Comparison of ENCODE assay signal across 8 cellular contexts in genomic region chr17:7650509-7651096, GRCh38. TPM values are rescaled to one million over a fixed set of nuclear protein-coding genes. Genes with fewer than 3 reads are reported as not detected.
DNase-seq lines count a peak whose midpoint lies in the region; ATAC-seq and TF ChIP-seq lines count a peak whose summit lies in the region.

Gene ATP1B2, plus strand, starts transcription at chr17:7650926. Its CDS starts 593 bp downstream, at chr17:7651519.

- no peaks in the 10 kb centered on the region for H3K36me3 Mint-ChIP-seq in activated CD4-positive, alpha-beta T cell treated with anti-CD3 and anti-CD28 coated beads, Interleukin-2, amount 10 ng/mL, durations not matched to agents 24 days and 14 days (ENCODE audit: low read depth)
- no peaks in the 10 kb centered on the region for H3K36me3 Mint-ChIP-seq in chondrocyte (ENCODE audit: low read depth)

- peak within 1 kb of the TSS; percentile 23 for H3K27ac Mint-ChIP-seq in activated CD4-positive, alpha-beta T cell treated with anti-CD3 and anti-CD28 coated beads, Interleukin-2, amount 10 ng/mL, durations not matched to agents 24 days and 14 days
- no peak within 1 kb of the TSS for H3K27ac Mint-ChIP-seq in chondrocyte (ENCODE audit: unreplicated experiment)

- POLR2A ChIA-PET in GM10248 (lab: Yijun Ruan, JAX), result interaction anchor here (0.6 to 1.4 kb wide), 17 partner anchors 8 to 647 kb away, joined by 3 to 18 read pairs (median 4); partner anchors contain the start of genes SAT2 and TP53

- peak; percentile 83 for DNase-seq in GM10248 (ENCODE audit: extremely low spot score)
- peak; percentile 70 for DNase-seq in NCI-H1694 (lab: John Stamatoyannopoulos, UW)
- peak; percentile 92 for DNase-seq in activated CD4-positive, alpha-beta T cell treated with anti-CD3 and anti-CD28 coated beads, Interleukin-2, amount 10 ng/mL, durations not matched to agents 24 days and 14 days
- no peak for DNase-seq in chondrocyte (ENCODE audit: low spot score)
- peak; percentile 71 to 85 for DNase-seq in left lung
- peak; percentile 73 to 75 for DNase-seq in stimulated activated CD4-positive, alpha-beta T cell treated with anti-CD3 and anti-CD28 coated beads, Interleukin-2, amount 100 ng/mL, for 24 hours

- no peaks in the 10 kb centered on the region for H3K36me3 ChIP-seq in left lung

- peaks cover 16 to 20% of the 10 kb centered on the region in 2 donors for H3K4me1 ChIP-seq in left lung

- peaks cover 15 to 69% of the 10 kb centered on the region in 2 donors for H3K27me3 ChIP-seq in left lung

- peak within 1 kb of the TSS; percentile 24 to 37 for H3K4me3 ChIP-seq in left lung

- TF ChIP-seq CTCF in GM10248 (IDR thresholded peaks at IDR 0.05; ENCODE audit: control extremely low read depth, extremely low read depth, low read depth, missing control alignments), result no peak
- no peak for TF ChIP-seq CTCF in chondrocyte (IDR thresholded peaks at IDR 0.05)
- no peak for TF ChIP-seq CTCF in left lung (IDR thresholded peaks at IDR 0.05)

- intact Hi-C loops in activated CD4-positive, alpha-beta T cell treated with anti-CD3 and anti-CD28 coated beads, Interleukin-2, amount 10 ng/mL, durations not matched to agents 24 days and 14 days (cut with micrococcal nuclease), result loop anchor here (1.0 to 5.0 kb wide), 2 partner anchors 33 to 36 kb away; no protein-coding TSS in a partner anchor
- intact Hi-C loops in left lung (cut with DNase I), result no loop called here

- CTCF ChIA-PET in GM10248 (lab: Yijun Ruan, JAX), result interaction anchor here (0.8 to 3.0 kb wide), 5 partner anchors 9 to 90 kb away, joined by 3 to 25 read pairs (median 4); partner anchors contain the start of genes SENP3, TP53 and WRAP53

- no peaks in the 10 kb centered on the region for H3K9me3 Mint-ChIP-seq in activated CD4-positive, alpha-beta T cell treated with anti-CD3 and anti-CD28 coated beads, Interleukin-2, amount 10 ng/mL, durations not matched to agents 24 days and 14 days
- no peaks in the 10 kb centered on the region for H3K9me3 Mint-ChIP-seq in chondrocyte (ENCODE audit: low read depth)

- H3K27ac ChIP-seq in left lung, result no peak within 1 kb of the TSS

- H3K9me3 ChIP-seq in left lung, result no peaks in the 10 kb centered on the region

- ATAC-seq in left lung (peak; percentile 85), GM19455 (IDR thresholded peaks at IDR 0.05; ENCODE audit: unreplicated experiment) (no peak), HG03196 (IDR thresholded peaks at IDR 0.05; ENCODE audit: unreplicated experiment) (no peak)

- H3K27me3 Mint-ChIP-seq in activated CD4-positive, alpha-beta T cell treated with anti-CD3 and anti-CD28 coated beads, Interleukin-2, amount 10 ng/mL, durations not matched to agents 24 days and 14 days, result peaks cover 57% of the 10 kb centered on the region
- H3K27me3 Mint-ChIP-seq in chondrocyte (ENCODE audit: low read depth), result peaks cover 15% of the 10 kb centered on the region

- peak within 1 kb of the TSS; percentile 82 for H3K4me3 Mint-ChIP-seq in activated CD4-positive, alpha-beta T cell treated with anti-CD3 and anti-CD28 coated beads, Interleukin-2, amount 10 ng/mL, durations not matched to agents 24 days and 14 days
- peak within 1 kb of the TSS; percentile 69 for H3K4me3 Mint-ChIP-seq in chondrocyte (ENCODE audit: unreplicated experiment)

- H3K4me1 Mint-ChIP-seq in activated CD4-positive, alpha-beta T cell treated with anti-CD3 and anti-CD28 coated beads, Interleukin-2, amount 10 ng/mL, durations not matched to agents 24 days and 14 days, result peaks cover 15% of the 10 kb centered on the region
- H3K4me1 Mint-ChIP-seq in chondrocyte (ENCODE audit: low read depth), result peaks cover 19% of the 10 kb centered on the region

RNA-seq across cellular contexts. Expression of gene ATP1B2, which starts in this region (rescaled TPM):
- total RNA-seq in activated CD4-positive, alpha-beta T cell treated with anti-CD3 and anti-CD28 coated beads, Interleukin-2, amount 10 ng/mL, durations not matched to agents 24 days and 14 days, result 0.14 and 0.37 TPM in 2 replicates
- total RNA-seq in chondrocyte (0.77 to 2.2 TPM (median 0.90 TPM) in 3 replicates), left lung (1 to 10 TPM in 1 of 2 donors, under 1 TPM in 1; 0.68 to 2.4 TPM)

Comparison
In these comparisons a context has a peak if more than half of its experiments do, and no peak if none do; other contexts are left out.
1. Peak in DNase-seq in activated CD4-positive, alpha-beta T cell treated with anti-CD3 and anti-CD28 coated beads, Interleukin-2, amount 10 ng/mL, durations not matched to agents 24 days and 14 days; RNA of the gene not detected or under 1 TPM.